Comparison of ENCODE assay signal across 1 cellular context in genomic region chr19:58386576-58387337, GRCh38.
TF ChIP-seq lines count a peak whose summit lies in the region.

Gene RPS5 (plus strand): TSS chr19:58387269. CDS start chr19:58388138, 869 bp downstream.

TF ChIP-seq in GM12878, 131 proteins besides CTCF, POLR2A, EP300 and RAD21 (continued from another document and continues in another):
- TF ChIP-seq ZBTB4 (CRISPR knock-in tag; IDR thresholded peaks at IDR 0.05), result no peak
- peak; percentile 93 for TF ChIP-seq MTA2 (IDR thresholded peaks at IDR 0.05; ENCODE audit: low read depth)
- no peak for TF ChIP-seq REST (IDR thresholded peaks at IDR 0.05; ENCODE audit: low read depth, low read length)
- no peak for TF ChIP-seq ZZZ3 (IDR thresholded peaks at IDR 0.05; ENCODE audit: control insufficient read depth, insufficient read length, low read depth)
- TF ChIP-seq RCOR1 (conservative IDR thresholded peaks at IDR 0.05; ENCODE audit: low read depth, low read length), result no peak; the same call in 1 of the 2 replicates
- TF ChIP-seq YY1 (IDR thresholded peaks at IDR 0.05; ENCODE audit: low read depth, low read length), result peak; percentile 64; the same call in 1 of the 2 replicates
- TF ChIP-seq TARDBP (IDR thresholded peaks at IDR 0.05; ENCODE audit: borderline replicate concordance), result no peak
- peak; percentile 77; the same call in 1 of the 2 replicates for TF ChIP-seq ZNF687 (IDR thresholded peaks at IDR 0.05)
- no peak for TF ChIP-seq ZNF217 (IDR thresholded peaks at IDR 0.05)
- TF ChIP-seq ETV6 (conservative IDR thresholded peaks at IDR 0.05 in 1 of 2, IDR thresholded peaks at IDR 0.05 in 1 of 2; ENCODE audit: borderline replicate concordance in 1 of 2, low read depth in 1 of 2), result no peak
- TF ChIP-seq TCF7 (IDR thresholded peaks at IDR 0.05; ENCODE audit: borderline replicate concordance), result no peak
- peak; percentile 85 for TF ChIP-seq SP1 (IDR thresholded peaks at IDR 0.05; ENCODE audit: low read depth, low read length)
- TF ChIP-seq SIN3A (IDR thresholded peaks at IDR 0.05; ENCODE audit: low read depth, low read length), result no peak; the same call in 1 of the 2 replicates
- no peak for TF ChIP-seq ASH2L (IDR thresholded peaks at IDR 0.05; ENCODE audit: borderline replicate concordance, low read depth)
- no peak for TF ChIP-seq CHD4 (IDR thresholded peaks at IDR 0.05)
- peak; percentile 96 for TF ChIP-seq SMAD5 (IDR thresholded peaks at IDR 0.05; ENCODE audit: low read depth)
- no peak for TF ChIP-seq ZNF274 (IDR thresholded peaks at IDR 0.05; ENCODE audit: insufficient read depth, insufficient read length)
- no peak for TF ChIP-seq STAT3 (IDR thresholded peaks at IDR 0.05; ENCODE audit: low read depth, low read length)
- TF ChIP-seq BACH1 (IDR thresholded peaks at IDR 0.05; ENCODE audit: borderline replicate concordance), result peak; percentile 69; the same call in 1 of the 2 replicates
- peak; percentile 44; the same call in 1 of the 2 replicates for TF ChIP-seq PAX5 (IDR thresholded peaks at IDR 0.05; ENCODE audit: borderline replicate concordance, low read depth, low read length)
- no peak for TF ChIP-seq HDAC2 (IDR thresholded peaks at IDR 0.05)
- peak; percentile 66 for TF ChIP-seq NRF1 (conservative IDR thresholded peaks at IDR 0.05; ENCODE audit: low read depth, low read length)
- no peak for TF ChIP-seq SRF (IDR thresholded peaks at IDR 0.05; ENCODE audit: low read depth in 2 of 2, low read length in 2 of 2)
- TF ChIP-seq ESRRA (IDR thresholded peaks at IDR 0.05; ENCODE audit: low read length), result no peak
- TF ChIP-seq GABPA (IDR thresholded peaks at IDR 0.05; ENCODE audit: low read depth), result peak; percentile 97
- peak; percentile 14; the same call in 1 of the 2 replicates for TF ChIP-seq NFIC (IDR thresholded peaks at IDR 0.05; ENCODE audit: low read depth, low read length)
- no peak; the same call in 1 of the 2 replicates for TF ChIP-seq DPF2 (IDR thresholded peaks at IDR 0.05)
- no peak for TF ChIP-seq ZNF592 (IDR thresholded peaks at IDR 0.05)
- TF ChIP-seq STAT1 (conservative IDR thresholded peaks at IDR 0.05), result no peak
- TF ChIP-seq MEF2B (IDR thresholded peaks at IDR 0.05; ENCODE audit: partially characterized antibody, poor library complexity, severe bottlenecking), result no peak
- TF ChIP-seq PML (IDR thresholded peaks at IDR 0.05; ENCODE audit: low read length), result peak; percentile 96
- no peak for TF ChIP-seq YBX1 (IDR thresholded peaks at IDR 0.05)
- TF ChIP-seq IRF5 (IDR thresholded peaks at IDR 0.05; ENCODE audit: borderline replicate concordance), result no peak
- TF ChIP-seq KLF5 (IDR thresholded peaks at IDR 0.05; ENCODE audit: partially characterized antibody), result peak; percentile 73
- no peak for TF ChIP-seq CBX5 (IDR thresholded peaks at IDR 0.05; ENCODE audit: low read depth)
- TF ChIP-seq CREB1 (IDR thresholded peaks at IDR 0.05; ENCODE audit: low read depth), result peak; percentile 93
- TF ChIP-seq SREBF2 (IDR thresholded peaks at IDR 0.05; ENCODE audit: low read length), result peak; percentile 33; the same call in 1 of the 2 replicates
- TF ChIP-seq POU2F2 (IDR thresholded peaks at IDR 0.05; ENCODE audit: borderline replicate concordance, low read depth, low read length), result peak; percentile 93; the same call in 2 of the 3 replicates
- TF ChIP-seq ZBTB11 (CRISPR knock-in tag; IDR thresholded peaks at IDR 0.05), result peak; percentile 47; the same call in 1 of the 2 replicates
- 0 out of 2 replicates have a peak, but pooled peaks have one; percentile 46 for TF ChIP-seq ELK1 (IDR thresholded peaks at IDR 0.05; ENCODE audit: low read depth, low read length)
- TF ChIP-seq TCF12 (IDR thresholded peaks at IDR 0.05; ENCODE audit: low read depth, low read length), result peak; percentile 9; the same call in 1 of the 2 replicates
